Comparison of ENCODE assay signal across 28 cellular contexts in genomic region chr4:131540256-131540655, GRCh38.
"Had no signal": no experiment of that assay in that cellular context is flagged by ENCODE, and none has a peak within 500 bp of the region (broad histone marks: within the 10 kb centered on the region; RNA-seq: fewer than 3 reads in every experiment).

No MANE protein-coding gene starts in this region.

- H3K4me1 Mint-ChIP-seq: activated CD4-positive, alpha-beta memory T cell treated with anti-CD3 and anti-CD28 coated beads, Interleukin-2, amount 10 ng/mL, durations not matched to agents 7 days and 5 days; activated CD4-positive, alpha-beta T cell treated with anti-CD3 and anti-CD28 coated beads, Interleukin-2, amount 10 ng/mL, durations not matched to agents 7 days and 5 days; central memory CD8-positive, alpha-beta T cell had no signal

- H3K9me3 Mint-ChIP-seq: activated CD4-positive, alpha-beta memory T cell treated with anti-CD3 and anti-CD28 coated beads, Interleukin-2, amount 10 ng/mL, durations not matched to agents 7 days and 5 days; activated CD4-positive, alpha-beta T cell treated with anti-CD3 and anti-CD28 coated beads, Interleukin-2, amount 10 ng/mL, durations not matched to agents 7 days and 5 days; central memory CD8-positive, alpha-beta T cell; dendritic cell treated with granulocyte-macrophage colony-stimulating factor and Interleukin-4, amounts not matched to agents 40 ng/mL and 50 ng/mL, for 4 days had no signal

- DNase-seq: activated CD4-positive, alpha-beta memory T cell treated with anti-CD3 and anti-CD28 coated beads, Interleukin-2, amount 10 ng/mL, durations not matched to agents 7 days and 5 days; activated CD4-positive, alpha-beta T cell treated with anti-CD3 and anti-CD28 coated beads for 1 hour; activated CD4-positive, alpha-beta T cell treated with anti-CD3 and anti-CD28 coated beads for 4 hours; activated CD4-positive, alpha-beta T cell treated with anti-CD3 and anti-CD28 coated beads, Interleukin-2, amount 10 ng/mL, durations not matched to agents 7 days and 5 days; activated CD4-positive, alpha-beta T cell treated with anti-CD3 and anti-CD28 coated beads, Interleukin-2, amount 50 U/mL, for 4 hours; activated CD8-positive, alpha-beta memory T cell treated with anti-CD3 and anti-CD28 coated beads, Interleukin-2, amount 50 U/mL, for 48 hours; activated gamma-delta T cell; activated naive CD4-positive, alpha-beta T cell treated with anti-CD3 and anti-CD28 coated beads, Interleukin-2, amount 50 U/mL, for 16 hours; activated naive CD4-positive, alpha-beta T cell treated with Interleukin-2 at 50 U/mL for 16 hours; activated T-cell treated with anti-CD3 and anti-CD28 coated beads for 4 hours; activated T-cell treated with anti-CD3 and anti-CD28 coated beads, Interleukin-2, amount 50 U/mL, for 24 hours; activated T-cell treated with anti-CD3 and anti-CD28 coated beads, Interleukin-2, amount 50 U/mL, for 72 hours; amniotic stem cell; anterior cingulate cortex; brain microvascular endothelial cell; effector CD4-positive, alpha-beta T cell; effector memory CD8-positive, alpha-beta T cell; erythroblast; foreskin keratinocyte; gastrocnemius medialis; glutamatergic neuron; heart left ventricle; T-helper 2 cell had no signal

- H3K4me3 Mint-ChIP-seq: activated CD4-positive, alpha-beta memory T cell treated with anti-CD3 and anti-CD28 coated beads, Interleukin-2, amount 10 ng/mL, durations not matched to agents 7 days and 5 days; activated CD4-positive, alpha-beta T cell treated with anti-CD3 and anti-CD28 coated beads, Interleukin-2, amount 10 ng/mL, durations not matched to agents 7 days and 5 days; activated naive CD8-positive, alpha-beta T cell; activated T-cell treated with anti-CD3 and anti-CD28 coated beads, Interleukin-2, amount 50 U/mL, for 24 hours; activated T-cell treated with anti-CD3 and anti-CD28 coated beads, Interleukin-2, amount 50 U/mL, for 72 hours; central memory CD8-positive, alpha-beta T cell; dendritic cell treated with granulocyte-macrophage colony-stimulating factor and Interleukin-4, amounts not matched to agents 40 ng/mL and 50 ng/mL, for 4 days; effector memory CD8-positive, alpha-beta T cell had no signal

- H3K27me3 Mint-ChIP-seq: activated CD4-positive, alpha-beta memory T cell treated with anti-CD3 and anti-CD28 coated beads, Interleukin-2, amount 10 ng/mL, durations not matched to agents 7 days and 5 days; activated CD4-positive, alpha-beta T cell treated with anti-CD3 and anti-CD28 coated beads, Interleukin-2, amount 10 ng/mL, durations not matched to agents 7 days and 5 days; activated naive CD8-positive, alpha-beta T cell; activated T-cell treated with anti-CD3 and anti-CD28 coated beads, Interleukin-2, amount 50 U/mL, for 24 hours; central memory CD8-positive, alpha-beta T cell; dendritic cell treated with granulocyte-macrophage colony-stimulating factor and Interleukin-4, amounts not matched to agents 40 ng/mL and 50 ng/mL, for 4 days; effector memory CD8-positive, alpha-beta T cell had no signal

- H3K36me3 ChIP-seq: brain microvascular endothelial cell, esophagus muscularis mucosa, gastrocnemius medialis, heart left ventricle had no signal

- ATAC-seq: activated T-cell treated with anti-CD3 and anti-CD28 coated beads, Interleukin-2, amount 50 U/mL, for 72 hours; effector memory CD8-positive, alpha-beta T cell; foreskin keratinocyte; gastrocnemius medialis; heart left ventricle had no signal

- H3K36me3 Mint-ChIP-seq: activated naive CD8-positive, alpha-beta T cell had no signal

- H3K9me3 ChIP-seq: esophagus muscularis mucosa, gastrocnemius medialis, heart left ventricle had no signal

- H3K4me3 ChIP-seq: coronary artery, esophagus muscularis mucosa, gastrocnemius medialis, heart left ventricle had no signal

- H3K27me3 ChIP-seq: brain microvascular endothelial cell, esophagus muscularis mucosa, foreskin keratinocyte, gastrocnemius medialis, heart left ventricle had no signal

- H3K4me1 ChIP-seq: esophagus muscularis mucosa, foreskin keratinocyte, gastrocnemius medialis, heart left ventricle had no signal

- H3K27ac ChIP-seq: brain microvascular endothelial cell, coronary artery, esophagus muscularis mucosa, foreskin keratinocyte, gastrocnemius medialis, heart left ventricle had no signal

- H3K27ac Mint-ChIP-seq: activated CD4-positive, alpha-beta memory T cell treated with anti-CD3 and anti-CD28 coated beads, Interleukin-2, amount 10 ng/mL, durations not matched to agents 7 days and 5 days; activated CD4-positive, alpha-beta T cell treated with anti-CD3 and anti-CD28 coated beads, Interleukin-2, amount 10 ng/mL, durations not matched to agents 7 days and 5 days; activated naive CD8-positive, alpha-beta T cell; activated T-cell treated with anti-CD3 and anti-CD28 coated beads, Interleukin-2, amount 50 U/mL, for 24 hours; activated T-cell treated with anti-CD3 and anti-CD28 coated beads, Interleukin-2, amount 50 U/mL, for 72 hours; dendritic cell treated with granulocyte-macrophage colony-stimulating factor and Interleukin-4, amounts not matched to agents 40 ng/mL and 50 ng/mL, for 4 days; effector memory CD8-positive, alpha-beta T cell had no signal
